ENCODE assay signal across 10 cellular contexts in the genomic region with DNA sequence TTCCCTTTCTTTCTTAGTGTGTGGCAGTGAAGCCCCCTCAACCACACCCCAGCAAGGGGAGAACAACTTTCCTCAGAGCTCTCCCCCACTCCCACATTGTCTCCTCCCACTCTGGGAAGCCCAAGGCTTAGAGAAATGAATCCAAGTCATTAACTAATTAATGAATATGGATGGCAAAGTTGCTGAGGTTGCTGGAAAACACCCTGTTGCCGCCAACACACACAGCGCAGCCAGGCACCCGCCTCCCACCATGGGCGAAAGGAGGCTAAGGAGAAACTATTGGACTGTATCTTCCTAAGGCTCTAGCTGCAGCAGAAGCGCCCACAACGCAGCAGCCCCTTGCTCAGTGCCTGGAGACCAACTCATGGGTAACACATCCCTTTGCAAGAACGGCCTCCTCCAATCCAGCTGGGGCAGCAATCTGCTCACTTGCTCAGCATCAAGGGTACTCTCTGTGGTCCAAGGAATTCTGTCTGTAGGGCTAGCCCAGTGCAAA. TPM values are rescaled to one million over a fixed set of nuclear protein-coding genes. Genes with fewer than 3 reads are reported as not detected.
DNase-seq lines count a peak whose midpoint lies in the region; FAIRE-seq and TF ChIP-seq lines count a peak whose summit lies in the region.
"Had no signal": no experiment of that assay in that cellular context is flagged by ENCODE, and none has a peak within 500 bp of the region (broad histone marks: within the 10 kb centered on the region; RNA-seq: fewer than 3 reads in every experiment).

No MANE protein-coding gene starts in this region.

- dilution Hi-C loops in endothelial cell of umbilical vein (cut with MboI; ENCODE audit: extremely low pct_ligation_motif_present, low sequenced_read_pairs), result no loop called here

- intact Hi-C loops in endothelial cell of umbilical vein (cut with micrococcal nuclease) (loop anchor here (1.0 kb wide), 2 partner anchors 9 to 23 kb away; no protein-coding TSS in a partner anchor), spleen (cut with DNase I; ENCODE audit: low total_unique reads) (no loop called here)

- TF ChIP-seq POLR2A in endothelial cell of umbilical vein (IDR thresholded peaks at IDR 0.05; ENCODE audit: low read depth, low read length), result no peak
- TF ChIP-seq POLR2A in spleen (IDR thresholded peaks at IDR 0.05), result no peak

- H3K4me2 ChIP-seq in KMS-11, result peak overlapping the region; percentile 64
- H3K4me2 ChIP-seq in endothelial cell of umbilical vein (ENCODE audit: insufficient read depth, low read length), result no peak overlapping the region

- CTCF ChIA-PET in endothelial cell of umbilical vein (lab: Charles Lee), result interaction anchor here (0.7 to 1.8 kb wide), 9 partner anchors 9 to 152 kb away, joined by 3 to 7 read pairs (median 4); partner anchors contain the start of genes NCBP2L and TSC22D3

- FAIRE-seq in endothelial cell of umbilical vein (lab: Jason Lieb, UNC), result no peak

- H3K9ac ChIP-seq in KMS-11 (peak overlapping the region; percentile 67; the same call in 1 of the 2 replicates), endothelial cell of umbilical vein (replicated peaks; ENCODE audit: extremely low read depth, insufficient read depth, low read length) (no peak overlapping the region)

- H4K20me1 ChIP-seq in KMS-11 (ENCODE audit: insufficient read depth) (no peaks in the 10 kb centered on the region), endothelial cell of umbilical vein (replicated peaks; ENCODE audit: control insufficient read depth, extremely low read depth, insufficient read depth, low read length) (no peaks in the 10 kb centered on the region)

- no peaks in the 10 kb centered on the region for H3K9me3 Mint-ChIP-seq in activated T-cell treated with anti-CD3 and anti-CD28 coated beads, Interleukin-2, amount 50 U/mL, for 24 hours

- peak overlapping the region; percentile 81 for H3K27ac ChIP-seq in KMS-11
- peak overlapping the region; percentile 2 for H3K27ac ChIP-seq in endothelial cell of umbilical vein (ENCODE audit: insufficient read depth, low read depth, low read length)
- H3K27ac ChIP-seq in spleen, result peak overlapping the region; percentile 32 to 91 (median 79)

- no peaks in the 10 kb centered on the region for H3K27me3 ChIP-seq in KMS-11 (ENCODE audit: insufficient read depth, low read depth)
- H3K27me3 ChIP-seq in endothelial cell of umbilical vein (ENCODE audit: control insufficient read depth in 2 of 2, insufficient read depth in 2 of 2, low read length in 2 of 2), result no peaks in the 10 kb centered on the region
- peaks cover 0 to 9% (median 0%) of the 10 kb centered on the region in 7 donors for H3K27me3 ChIP-seq in spleen (replicated peaks in 1 of 7)

- 26 to 80% (median 38%) methylated on average over 1 to 7 of the region's 7 CpGs for WGBS in spleen, 5 donors

- TF ChIP-seq CTCF in KMS-11 (conservative IDR thresholded peaks at IDR 0.05; ENCODE audit: low read depth, low read length) (no peak), endothelial cell of umbilical vein (IDR thresholded peaks at IDR 0.05; ENCODE audit: extremely low read depth in 1 of 2, insufficient read depth in 1 of 2, low read depth in 1 of 2, low read length in 2 of 2) (no peak), spleen (IDR thresholded peaks at IDR 0.05 in 8 of 11, conservative IDR thresholded peaks at IDR 0.05 in 3 of 11) (no peak)

- POLR2A ChIA-PET in endothelial cell of umbilical vein (lab: Charles Lee), result interaction anchor here (0.7 to 1.2 kb wide), 3 partner anchors 10 to 135 kb away, joined by 3 to 8 read pairs (median 5); partner anchors contain the start of gene NCBP2L

- H3K36me3 ChIP-seq in KMS-11 (ENCODE audit: insufficient read depth) (no peaks in the 10 kb centered on the region), endothelial cell of umbilical vein (ENCODE audit: control insufficient read depth in 2 of 2, extremely low read depth in 1 of 2, insufficient read depth in 2 of 2, low read length in 2 of 2) (no peaks in the 10 kb centered on the region), spleen (no peaks in the 10 kb centered on the region)

- no peaks in the 10 kb centered on the region for H3K36me3 Mint-ChIP-seq in activated T-cell treated with anti-CD3 and anti-CD28 coated beads, Interleukin-2, amount 50 U/mL, for 24 hours (ENCODE audit: low read depth)

- peak overlapping the region; percentile 75 for H2AFZ ChIP-seq in KMS-11 (ENCODE audit: low read depth)
- H2AFZ ChIP-seq in endothelial cell of umbilical vein (ENCODE audit: low read depth, low read length), result no peak overlapping the region

- no TSS peak for BruUV-seq in endothelial cell of umbilical vein (replicated peaks; lab: Mats Ljungman, UMichigan)

- H3K4me3 Mint-ChIP-seq in activated T-cell treated with anti-CD3 and anti-CD28 coated beads, Interleukin-2, amount 50 U/mL, for 24 hours, result peak overlapping the region; percentile 73

- DNase-seq in activated T-cell treated with anti-CD3 and anti-CD28 coated beads, Interleukin-2, amount 50 U/mL, for 24 hours, result no peak
- no peak for DNase-seq in activated T-cell treated with anti-CD3 and anti-CD28 coated beads, Interleukin-2, amount 50 U/mL, for 1 hour
- DNase-seq in endothelial cell of umbilical vein (ENCODE audit: low read depth, low spot score), result no peak
- peak; percentile 81 for DNase-seq in spleen
- DNase-seq in hepatic stellate cell (ENCODE audit: low spot score), result no peak
- DNase-seq in GF-D8 (lab: John Stamatoyannopoulos, UW), result no peak
- DNase-seq in DMS53 treated with DMSO at 0.1 percent for 48 hours (lab: John Stamatoyannopoulos, UW; ENCODE audit: unreplicated experiment), result no peak

- H3K79me2 ChIP-seq in KMS-11 (ENCODE audit: insufficient read depth, low read depth) (no peaks in the 10 kb centered on the region), endothelial cell of umbilical vein (ENCODE audit: control insufficient read depth, insufficient read depth, low read length) (no peaks in the 10 kb centered on the region)

- H3K4me1 ChIP-seq in KMS-11 (ENCODE audit: low read depth, poor library complexity, severe bottlenecking) (peaks cover 21% of the 10 kb centered on the region), endothelial cell of umbilical vein (ENCODE audit: control insufficient read depth, extremely low read depth, insufficient read depth, low read length) (peaks cover 14% of the 10 kb centered on the region), spleen (peaks cover 0 to 28% (median 22%) of the 10 kb centered on the region in 6 donors)

- H3K9me3 ChIP-seq in endothelial cell of umbilical vein (replicated peaks; ENCODE audit: control insufficient read depth, insufficient read depth, low read length) (no peaks in the 10 kb centered on the region), spleen (no peaks in the 10 kb centered on the region)

- H3K4me3 ChIP-seq in KMS-11 (IDR thresholded peaks at IDR 0.05; ENCODE audit: insufficient read depth, low read depth, low read length) (no peak overlapping the region), endothelial cell of umbilical vein (replicated peaks in 1 of 3; ENCODE audit: insufficient read depth in 1 of 3, low read depth in 1 of 3, low read length in 3 of 3) (no peak overlapping the region), spleen (peak overlapping the region in 3 of 8 donors; percentile 1 to 49 (median 13))

- no peaks in the 10 kb centered on the region for H3K27me3 Mint-ChIP-seq in activated T-cell treated with anti-CD3 and anti-CD28 coated beads, Interleukin-2, amount 50 U/mL, for 24 hours

- no peaks in the 10 kb centered on the region for H3K9me1 ChIP-seq in endothelial cell of umbilical vein (replicated peaks; ENCODE audit: control insufficient read depth, extremely low read depth, insufficient read depth, low read length)

- peaks cover 37% of the 10 kb centered on the region for H3K4me1 Mint-ChIP-seq in activated T-cell treated with anti-CD3 and anti-CD28 coated beads, Interleukin-2, amount 50 U/mL, for 24 hours (ENCODE audit: low read depth)

- peak overlapping the region; percentile 94 for H3K27ac Mint-ChIP-seq in activated T-cell treated with anti-CD3 and anti-CD28 coated beads, Interleukin-2, amount 50 U/mL, for 24 hours

TF ChIP-seq in endothelial cell of umbilical vein, 7 proteins besides CTCF, POLR2A, EP300 and RAD21:
- TF ChIP-seq MYC (IDR thresholded peaks at IDR 0.05; ENCODE audit: low read depth, low read length) (no peak), POLR2AphosphoS5 (IDR thresholded peaks at IDR 0.05; ENCODE audit: insufficient read depth, low read depth, low read length) (no peak), MAX (IDR thresholded peaks at IDR 0.05; ENCODE audit: insufficient read depth, insufficient read length) (no peak), JUN (IDR thresholded peaks at IDR 0.05; ENCODE audit: borderline replicate concordance, insufficient read depth, insufficient read length, low read depth) (no peak), GATA2 (IDR thresholded peaks at IDR 0.05; ENCODE audit: insufficient read depth, insufficient read length, low read depth, low read length) (no peak), FOS (IDR thresholded peaks at IDR 0.05; ENCODE audit: borderline replicate concordance, insufficient read depth, low read length) (no peak), EZH2 (IDR thresholded peaks at IDR 0.05; ENCODE audit: borderline replicate concordance, low read depth, low read length, severe bottlenecking) (no peak)

RNA-seq across cellular contexts. Expression of gene TSC22D3, which starts 34.2 kb away (rescaled TPM):
- total RNA-seq in endothelial cell of umbilical vein (21.1 and 29.1 TPM in 2 replicates), spleen (100 to 1,000 TPM in 6 of 7 donors, 10 to 100 TPM in 1; 91.7 to 579 (median 316) TPM)
- polyA plus RNA-seq in endothelial cell of umbilical vein (24.7 and 37.4 TPM in 2 replicates), spleen (100 to 1,000 TPM; 125 to 372 (median 195) TPM)
- 30.2 and 30.8 TPM in 2 replicates for polyA plus RNA-seq in endothelial cell of umbilical vein (2011; cell fraction: cytosol; rRNA removed)
- polyA plus RNA-seq in endothelial cell of umbilical vein (2011; cell fraction: nucleus; rRNA removed), result 56.8 and 76.1 TPM in 2 replicates
- polyA plus RNA-seq in endothelial cell of umbilical vein (2012), result 19.1 and 27.1 TPM in 2 replicates
- 23.4 and 25.5 TPM in 2 replicates for polyA minus RNA-seq in endothelial cell of umbilical vein
- polyA minus RNA-seq in endothelial cell of umbilical vein (2011; cell fraction: cytosol; rRNA and poly(A)+ RNA removed), result 39.8 TPM
- 22.2 and 45.2 TPM in 2 replicates for polyA minus RNA-seq in endothelial cell of umbilical vein (2011; cell fraction: nucleus; rRNA and poly(A)+ RNA removed)

RNA-seq across cellular contexts. Expression of gene NCBP2L, which starts 36.2 kb away (rescaled TPM):
- total RNA-seq in endothelial cell of umbilical vein (not detected in 2 replicates), spleen (not detected)
- polyA plus RNA-seq in endothelial cell of umbilical vein (not detected in 2 replicates), spleen (under 1 TPM in 2 of 3 donors, not detected in 1; 0.03 to 0.06 TPM)
- polyA plus RNA-seq in endothelial cell of umbilical vein (2011; cell fraction: cytosol; rRNA removed), result not detected in 2 replicates
- not detected in 2 replicates for polyA plus RNA-seq in endothelial cell of umbilical vein (2011; cell fraction: nucleus; rRNA removed)
- not detected in 2 replicates for polyA plus RNA-seq in endothelial cell of umbilical vein (2012)
- not detected in 2 replicates for polyA minus RNA-seq in endothelial cell of umbilical vein
- not detected for polyA minus RNA-seq in endothelial cell of umbilical vein (2011; cell fraction: cytosol; rRNA and poly(A)+ RNA removed)
- polyA minus RNA-seq in endothelial cell of umbilical vein (2011; cell fraction: nucleus; rRNA and poly(A)+ RNA removed), result not detected in 2 replicates
- total RNA-seq: myocyte; T-helper 2 cell treated with Interferon-gamma antibody and Interleukin-4, amounts not matched to agents 100 ng/mL and 5 ng/mL, for 36 hours had no signal

Comparison
In these comparisons a context has a peak if more than half of its experiments do, and no peak if none do; other contexts are left out.
1. H3K27ac ChIP-seq: peak in every context shown above with its lines; median percentile 81 in KMS-11; 79 in spleen; 2 in endothelial cell of umbilical vein.